8 cellular contexts compared by ENCODE assay signal in genomic region chr5:10331341-10331796, GRCh38. TPM values are rescaled to one million over a fixed set of nuclear protein-coding genes. Genes with fewer than 3 reads are reported as not detected.
A peak's percentile ranks its signal among the peaks of the same experiment; 100 is the strongest.
DNase-seq lines count a peak whose midpoint lies in the region; ATAC-seq and TF ChIP-seq lines count a peak whose summit lies in the region.

No MANE protein-coding gene starts in this region.

- H3K4me2 ChIP-seq in hepatocyte = peak overlapping the region; percentile 8

- peaks cover 14% of the 10 kb centered on the region for H3K27me3 ChIP-seq in hepatocyte
- H3K27me3 ChIP-seq in testis = no peaks in the 10 kb centered on the region

- TF ChIP-seq CTCF in hepatocyte (IDR thresholded peaks at IDR 0.05; ENCODE audit: poor library complexity) = no peak
- no peak for TF ChIP-seq CTCF in testis (IDR thresholded peaks at IDR 0.05)
- TF ChIP-seq CTCF in GM10248 (IDR thresholded peaks at IDR 0.05; ENCODE audit: control extremely low read depth, extremely low read depth, low read depth, missing control alignments) = no peak

- DNase-seq in NCI-H1105 treated with DMSO at 0.1 percent for 48 hours (lab: John Stamatoyannopoulos, UW) (peak; percentile 82), amniotic epithelial cell (ENCODE audit: low read depth) (peak; percentile 63), hepatocyte (ENCODE audit: low spot score) (peak; percentile 61), testis (peak; percentile 91), HEK293T (ENCODE audit: extremely low spot score) (no peak), GM10248 (ENCODE audit: extremely low spot score) (no peak)

- no peaks in the 10 kb centered on the region for H4K20me1 ChIP-seq in hepatocyte (ENCODE audit: insufficient read depth, poor library complexity, severe bottlenecking)

- no peaks in the 10 kb centered on the region for H3K36me3 ChIP-seq in hepatocyte (replicated peaks; ENCODE audit: insufficient read depth, low read depth)
- no peaks in the 10 kb centered on the region for H3K36me3 ChIP-seq in testis (ENCODE audit: low read depth, missing control alignments)

- peaks cover 30% of the 10 kb centered on the region for H3K4me1 ChIP-seq in hepatocyte (ENCODE audit: insufficient read depth)
- H3K4me1 ChIP-seq in testis = peaks cover 28% of the 10 kb centered on the region

- 62% methylated on average over 7 of the region's 7 CpGs for WGBS in hepatocyte (ENCODE audit: low lambda C conversion rate, missing lambda C conversion rate)
- WGBS in testis, 2 donors = 56 to 59% methylated on average over 7 of the region's 7 CpGs

- POLR2A ChIA-PET in HEK293T (lab: Yijun Ruan, JAX) = interaction anchor here (0.6 to 4.0 kb wide), 2 partner anchors 12 to 22 kb away, joined by 3 to 34 read pairs; partner anchors contain the start of gene MARCHF6
- POLR2A ChIA-PET in GM10248 (lab: Yijun Ruan, JAX) = no interaction called here

- CTCF ChIA-PET in HEK293T (lab: Yijun Ruan, JAX) = no interaction called here
- CTCF ChIA-PET in GM10248 (lab: Yijun Ruan, JAX) = interaction anchor here (1.2 to 1.7 kb wide), 4 partner anchors 20 to 47 kb away, joined by 3 to 6 read pairs (median 3); no protein-coding TSS in a partner anchor

- H3K9me3 ChIP-seq in hepatocyte (ENCODE audit: low read depth) (no peaks in the 10 kb centered on the region), testis (no peaks in the 10 kb centered on the region)

- no peaks in the 10 kb centered on the region for H3K79me2 ChIP-seq in hepatocyte

- ATAC-seq in HG02840 (IDR thresholded peaks at IDR 0.05; ENCODE audit: low FRiP score, unreplicated experiment) (no peak), HG02798 (IDR thresholded peaks at IDR 0.05; ENCODE audit: poor library complexity, unreplicated experiment) (no peak)

- H3K4me3 ChIP-seq in hepatocyte (no peak overlapping the region), testis (no peak overlapping the region)

- TF ChIP-seq POLR2A in testis (IDR thresholded peaks at IDR 0.05) = no peak

- intact Hi-C loops in testis (cut with DNase I; ENCODE audit: low total_unique reads) = no loop called here

- H3K27ac ChIP-seq in hepatocyte = peak overlapping the region; percentile 81
- peak overlapping the region in 1 of 2 donors; percentile 15 for H3K27ac ChIP-seq in testis

- H2AFZ ChIP-seq in hepatocyte = no peak overlapping the region

- H3K9me2 ChIP-seq in hepatocyte (replicated peaks; ENCODE audit: insufficient read depth) = no peaks in the 10 kb centered on the region

TF ChIP-seq in HEK293T, 16 proteins besides CTCF, POLR2A, EP300 and RAD21:
- TF ChIP-seq ELF4 (IDR thresholded peaks at IDR 0.05) (no peak), NFRKB (IDR thresholded peaks at IDR 0.05) (no peak), L3MBTL2 (conservative IDR thresholded peaks at IDR 0.05) (no peak), PKNOX1 (IDR thresholded peaks at IDR 0.05) (no peak), ZNF384 (IDR thresholded peaks at IDR 0.05) (no peak), FOXM1 (IDR thresholded peaks at IDR 0.05; ENCODE audit: borderline replicate concordance) (no peak), SUZ12 (IDR thresholded peaks at IDR 0.05) (no peak), BHLHE40 (IDR thresholded peaks at IDR 0.05; ENCODE audit: borderline replicate concordance) (no peak), LEF1 (IDR thresholded peaks at IDR 0.05; ENCODE audit: borderline replicate concordance) (no peak), ARNT (IDR thresholded peaks at IDR 0.05) (no peak), SP1 (IDR thresholded peaks at IDR 0.05) (no peak)

RNA-seq across cellular contexts. Expression of gene MARCHF6, which starts 22.1 kb away (rescaled TPM):
- total RNA-seq in hepatocyte (91.1 and 105 TPM in 2 replicates), testis (100 to 1,000 TPM; 120 to 136 TPM)
- polyA plus RNA-seq in hepatocyte (70.9 and 89.6 TPM in 2 replicates), testis (ENCODE audit: insufficient read depth, low read depth, low replicate concordance) (153 TPM)

RNA-seq across cellular contexts. Expression of gene CMBL, which starts 23.7 kb away (rescaled TPM):
- total RNA-seq in hepatocyte (15.5 and 20.8 TPM in 2 replicates), testis (1 to 10 TPM; 4.3 to 7.2 TPM)
- polyA plus RNA-seq in hepatocyte (16.7 and 24.1 TPM in 2 replicates), testis (ENCODE audit: insufficient read depth, low read depth, low replicate concordance) (16.1 TPM)

Comparison
In these comparisons a context has a peak if more than half of its experiments do, and no peak if none do; other contexts are left out.
1. DNase-seq: peak in NCI-H1105 treated with DMSO at 0.1 percent for 48 hours (single experiment), amniotic epithelial cell (single experiment), hepatocyte (single experiment) and testis (single experiment); none in HEK293T (single experiment) and GM10248 (single experiment).